ENCODE assay signal across 16 cellular contexts in genomic region chr11:121119444-121119843, GRCh38. TPM values are rescaled to one million over a fixed set of nuclear protein-coding genes. Genes with fewer than 3 reads are reported as not detected.
A peak's percentile ranks its signal among the peaks of the same experiment; 100 is the strongest.
DNase-seq lines count a peak whose midpoint lies in the region; ATAC-seq and TF ChIP-seq lines count a peak whose summit lies in the region.
"Had no signal": no experiment of that assay in that cellular context is flagged by ENCODE, and none has a peak within 500 bp of the region (broad histone marks: within the 10 kb centered on the region; RNA-seq: fewer than 3 reads in every experiment).

No MANE protein-coding gene starts in this region.

- H3K36me3 ChIP-seq in A673 (ENCODE audit: insufficient read depth, low read length, poor library complexity, severe bottlenecking): no peaks in the 10 kb centered on the region
- H3K36me3 ChIP-seq: sigmoid colon had no signal

- H3K27ac ChIP-seq in A673 (ENCODE audit: low read depth, low read length, poor library complexity, severe bottlenecking): no peak overlapping the region
- H3K27ac ChIP-seq: sigmoid colon had no signal

- no peak overlapping the region for H3K4me3 Mint-ChIP-seq in glutamatergic neuron (ENCODE audit: unreplicated experiment)
- H3K4me3 Mint-ChIP-seq: activated naive CD8-positive, alpha-beta T cell treated with anti-CD3 and anti-CD28 coated beads, Interleukin-2, amount 10 ng/mL, durations not matched to agents 7 days and 5 days; stimulated activated naive CD8-positive, alpha-beta T cell treated with anti-CD3 and anti-CD28 coated beads, Interleukin-15, amount 100 ng/mL, for 72 hours had no signal

- BruUV-seq in A673 (replicated peaks; lab: Mats Ljungman, UMichigan): no TSS peak

- H3K4me1 ChIP-seq in A673 (ENCODE audit: insufficient read depth, low read length, poor library complexity, severe bottlenecking): no peaks in the 10 kb centered on the region
- H3K4me1 ChIP-seq: sigmoid colon had no signal

- POLR2A ChIA-PET in A673 (lab: Charles Lee; ENCODE audit: low non-redundant PET): no interaction called here

- intact Hi-C loops in A673 (cut with micrococcal nuclease; ENCODE audit: unreplicated experiment): no loop called here

- H3K27me3 ChIP-seq in A673 (replicated peaks; ENCODE audit: insufficient read depth, low read depth, low read length, poor library complexity): peaks cover 19% of the 10 kb centered on the region
- H3K27me3 ChIP-seq: sigmoid colon had no signal

- no peak overlapping the region for H3K27ac Mint-ChIP-seq in glutamatergic neuron (ENCODE audit: unreplicated experiment)
- H3K27ac Mint-ChIP-seq: activated naive CD8-positive, alpha-beta T cell treated with anti-CD3 and anti-CD28 coated beads, Interleukin-2, amount 10 ng/mL, durations not matched to agents 7 days and 5 days had no signal

- no peak for ATAC-seq in HG02938 (IDR thresholded peaks at IDR 0.05; ENCODE audit: unreplicated experiment)
- ATAC-seq: left ventricle myocardium superior; stimulated activated naive CD8-positive, alpha-beta T cell treated with anti-CD3 and anti-CD28 coated beads, Interleukin-15, amount 100 ng/mL, for 72 hours had no signal

- H3K9me3 ChIP-seq in A673 (ENCODE audit: low read depth, low read length, poor library complexity, severe bottlenecking): peaks cover 10% of the 10 kb centered on the region

- H3K4me1 Mint-ChIP-seq in glutamatergic neuron (ENCODE audit: low read depth, unreplicated experiment): no peaks in the 10 kb centered on the region
- H3K4me1 Mint-ChIP-seq: activated naive CD8-positive, alpha-beta T cell treated with anti-CD3 and anti-CD28 coated beads, Interleukin-2, amount 10 ng/mL, durations not matched to agents 7 days and 5 days; stimulated activated naive CD8-positive, alpha-beta T cell treated with anti-CD3 and anti-CD28 coated beads, Interleukin-15, amount 100 ng/mL, for 72 hours had no signal

- H3K27me3 Mint-ChIP-seq in glutamatergic neuron (ENCODE audit: unreplicated experiment): peaks cover 2% of the 10 kb centered on the region
- H3K27me3 Mint-ChIP-seq: stimulated activated naive CD8-positive, alpha-beta T cell treated with anti-CD3 and anti-CD28 coated beads, Interleukin-15, amount 100 ng/mL, for 72 hours had no signal

- CTCF ChIA-PET in A673 (lab: Charles Lee): no interaction called here

- 0 out of 2 replicates have a peak, but pooled peaks have one; percentile 35 for TF ChIP-seq CTCF in A673 (conservative IDR thresholded peaks at IDR 0.05; ENCODE audit: low read depth, low read length)
- TF ChIP-seq CTCF in glutamatergic neuron (IDR thresholded peaks at IDR 0.05; ENCODE audit: partially characterized antibody, unreplicated experiment): peak; percentile 18

- peaks cover 1% of the 10 kb centered on the region for H3K9me3 Mint-ChIP-seq in glutamatergic neuron (ENCODE audit: unreplicated experiment)

- peak; percentile 41 for DNase-seq in A673 (ENCODE audit: low spot score)
- peak; percentile 16 for DNase-seq in H4 (ENCODE audit: low spot score)
- DNase-seq in OCI-M1 (lab: John Stamatoyannopoulos, UW): peak; percentile 12
- no peak for DNase-seq in glutamatergic neuron
- no peak for DNase-seq in DMS153 (lab: John Stamatoyannopoulos, UW)
- DNase-seq in occipital lobe (lab: John Stamatoyannopoulos, UW): no peak
- DNase-seq in hypothalamus (lab: John Stamatoyannopoulos, UW): no peak
- DNase-seq: activated naive CD8-positive, alpha-beta T cell treated with anti-CD3 and anti-CD28 coated beads, Interleukin-2, amount 10 ng/mL, durations not matched to agents 7 days and 5 days; dermis blood vessel endothelial cell; left ventricle myocardium superior; NCI-H1694 treated with DMSO at 0.1 percent for 48 hours; NCI-H446 treated with DMSO at 0.1 percent for 48 hours; sigmoid colon; stimulated activated CD4-positive, alpha-beta T cell treated with anti-CD3 and anti-CD28 coated beads, Interleukin-1b, Interleukin-23, amount 100 ng/mL, for 48 hours; stimulated activated naive CD8-positive, alpha-beta T cell treated with anti-CD3 and anti-CD28 coated beads, Interleukin-15, amount 100 ng/mL, for 72 hours had no signal

- H3K4me3 ChIP-seq in A673 (ENCODE audit: low read depth, low read length, poor library complexity, severe bottlenecking): no peak overlapping the region
- H3K4me3 ChIP-seq: sigmoid colon had no signal

- H3K36me3 Mint-ChIP-seq in glutamatergic neuron (ENCODE audit: unreplicated experiment): peaks cover 21% of the 10 kb centered on the region
- H3K36me3 Mint-ChIP-seq: activated naive CD8-positive, alpha-beta T cell treated with anti-CD3 and anti-CD28 coated beads, Interleukin-2, amount 10 ng/mL, durations not matched to agents 7 days and 5 days had no signal

RNA-seq across cellular contexts. Expression of gene TECTA, which starts 18.4 kb away (rescaled TPM):
- total RNA-seq in A673 (2021) (0.19 and 0.52 TPM in 2 replicates), glutamatergic neuron (ENCODE audit: unreplicated experiment) (2.9 TPM), occipital lobe (1.7 TPM)
- total RNA-seq in H4 (2014; rRNA removed; shearing (Covaris generic)): 0.04 and 0.06 TPM in 2 replicates

Comparison
In these comparisons a context has a peak if more than half of its experiments do, and no peak if none do; other contexts are left out.
1. DNase-seq: peak in A673 (single experiment), H4 (single experiment) and OCI-M1 (single experiment); none in glutamatergic neuron (single experiment), DMS153 (single experiment), occipital lobe (single experiment) and hypothalamus (0 of 51).